ENCODE assay signal across 8 cellular contexts in the genomic region with DNA sequence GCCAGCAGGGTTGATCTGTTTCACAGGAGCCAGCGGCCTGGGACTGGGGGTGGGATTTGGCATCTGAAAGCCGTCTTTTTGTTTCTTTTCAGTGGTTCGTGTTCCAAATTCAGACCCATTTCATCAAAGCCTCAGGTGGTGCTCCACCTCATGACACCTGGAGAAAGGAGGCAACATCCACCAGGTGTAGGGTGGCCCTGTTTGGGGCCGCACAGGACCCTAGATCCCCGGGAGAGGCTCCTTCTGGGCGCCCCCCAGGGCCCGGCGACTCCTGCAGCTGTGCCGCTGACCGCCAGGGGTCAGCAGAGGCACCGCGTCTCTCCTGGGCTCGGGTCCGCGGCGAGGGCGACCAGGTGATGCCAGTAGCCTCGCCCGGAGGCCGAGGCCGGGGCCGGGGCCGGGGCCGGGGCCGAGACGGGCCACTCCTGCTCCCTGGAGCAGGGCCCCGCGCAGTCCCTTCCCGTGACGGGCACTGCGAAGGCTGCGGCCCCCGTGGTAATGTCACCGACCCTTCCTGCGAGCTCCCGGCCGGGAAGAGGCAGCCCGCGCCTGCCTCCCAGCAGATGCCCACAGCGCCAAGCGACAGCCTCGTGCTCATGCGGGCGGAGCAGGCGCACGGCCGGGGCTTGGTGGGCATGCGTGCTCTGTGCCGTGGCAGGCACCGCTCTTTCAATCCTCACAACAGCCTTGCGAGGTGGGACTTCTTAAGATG.
DNase-seq lines count a peak whose midpoint lies in the region; ATAC-seq, FAIRE-seq and TF ChIP-seq lines count a peak whose summit lies in the region.

No MANE protein-coding gene starts in this region.

- no peaks in the 10 kb centered on the region for H4K20me1 ChIP-seq in KMS-11 (ENCODE audit: insufficient read depth)

- TF ChIP-seq CTCF in 22Rv1 (IDR thresholded peaks at IDR 0.05) = peak; percentile 96
- peak; percentile 83 for TF ChIP-seq CTCF in KMS-11 (conservative IDR thresholded peaks at IDR 0.05; ENCODE audit: low read depth, low read length)
- peak; percentile 60 for TF ChIP-seq CTCF in foreskin keratinocyte (conservative IDR thresholded peaks at IDR 0.05)
- TF ChIP-seq CTCF in ovary (IDR thresholded peaks at IDR 0.05) = peak; percentile 89 to 94 (median 93)

- DNase-seq in GM12891 (ENCODE audit: insufficient read length, low spot score) (peak; percentile 88), foreskin keratinocyte (no peak), ovary (peak; percentile 61 to 79 (median 74)), glomerular visceral epithelial cell (ENCODE audit: extremely low spot score) (no peak)
- peak in 2 of 3 experiments; percentile 8 to 16 for DNase-seq in activated CD8-positive, alpha-beta memory T cell treated with anti-CD3 and anti-CD28 coated beads for 48 hours (ENCODE audit: low read depth in 2 of 3, low spot score in 2 of 3)

- WGBS in ovary, 3 donors = 14 to 22% (median 17%) methylated on average over 35 to 51 of the region's 51 CpGs

- H3K9ac ChIP-seq in KMS-11 = peak overlapping the region; percentile 56

- intact Hi-C loops in ovary (cut with DNase I) = loop anchor here in 3 of 4 donors (5.0 to 10.0 kb wide), 6 partner anchors 65 to 383 kb away; a partner anchor contains a TSS

- TF ChIP-seq EP300 in ovary (IDR thresholded peaks at IDR 0.05) = no peak

- peak overlapping the region; percentile 84 for H2AFZ ChIP-seq in KMS-11 (ENCODE audit: low read depth)

- no peaks in the 10 kb centered on the region for H3K27me3 ChIP-seq in KMS-11 (ENCODE audit: insufficient read depth, low read depth)
- peaks cover 6% of the 10 kb centered on the region for H3K27me3 ChIP-seq in foreskin keratinocyte
- H3K27me3 ChIP-seq in ovary = no peaks in the 10 kb centered on the region

- no peak for FAIRE-seq in GM12891 (lab: Jason Lieb, UNC)

- ATAC-seq in foreskin keratinocyte = peak; percentile 58
- ATAC-seq in HG03095 (IDR thresholded peaks at IDR 0.05; ENCODE audit: unreplicated experiment) = no peak

- peak overlapping the region; percentile 62 for H3K4me2 ChIP-seq in KMS-11

- no peaks in the 10 kb centered on the region for H3K9me3 ChIP-seq in ovary

- H3K27ac ChIP-seq in 22Rv1 (no peak overlapping the region), KMS-11 (0 out of 2 replicates have a peak overlapping the region, but pooled peaks have one; percentile 3), foreskin keratinocyte (no peak overlapping the region), ovary (peak overlapping the region in 1 of 2 donors; percentile 24)

- H3K4me1 ChIP-seq in KMS-11 (ENCODE audit: low read depth, poor library complexity, severe bottlenecking) (no peaks in the 10 kb centered on the region), foreskin keratinocyte (no peaks in the 10 kb centered on the region), ovary (ENCODE audit: insufficient read depth) (peaks cover 3% of the 10 kb centered on the region)

- no peaks in the 10 kb centered on the region for H3K36me3 ChIP-seq in KMS-11 (ENCODE audit: insufficient read depth)
- no peaks in the 10 kb centered on the region for H3K36me3 ChIP-seq in ovary

- H3K4me3 ChIP-seq in KMS-11 (IDR thresholded peaks at IDR 0.05; ENCODE audit: insufficient read depth, low read depth, low read length) = no peak overlapping the region
- H3K4me3 ChIP-seq in ovary = peak overlapping the region; percentile 37

- no peaks in the 10 kb centered on the region for H3K79me2 ChIP-seq in KMS-11 (ENCODE audit: insufficient read depth, low read depth)

- TF ChIP-seq POLR2A in GM12891 (IDR thresholded peaks at IDR 0.05; ENCODE audit: low read depth, low read length) = no peak
- peak; percentile 20 for TF ChIP-seq POLR2A in ovary (IDR thresholded peaks at IDR 0.05)

TF ChIP-seq in GM12891, 5 proteins besides CTCF, POLR2A, EP300 and RAD21:
- TF ChIP-seq POU2F2 (IDR thresholded peaks at IDR 0.05; ENCODE audit: low read depth, low read length) (no peak), PAX5 (IDR thresholded peaks at IDR 0.05; ENCODE audit: insufficient read depth, low read length, severe bottlenecking) (no peak), POLR2AphosphoS5 (IDR thresholded peaks at IDR 0.05; ENCODE audit: low read depth, low read length) (no peak)

Comparison
In these comparisons a context has a peak if more than half of its experiments do, and no peak if none do; other contexts are left out.
1. DNase-seq: peak in GM12891 (single experiment), activated CD8-positive, alpha-beta memory T cell treated with anti-CD3 and anti-CD28 coated beads for 48 hours (2 of 3) and ovary (5 of 5); none in foreskin keratinocyte (0 of 2) and glomerular visceral epithelial cell (single experiment).
2. Peak in every context shown above with its lines, with median percentiles within 50 percentile points of each other: CTCF ChIP-seq.